In genomic region chr16:68992521-68992920, GRCh38 we compare ENCODE assay signal across 15 cellular contexts.
DNase-seq lines count a peak whose midpoint lies in the region; ATAC-seq and TF ChIP-seq lines count a peak whose summit lies in the region.
"Had no signal": no experiment of that assay in that cellular context is flagged by ENCODE, and none has a peak within 500 bp of the region (broad histone marks: within the 10 kb centered on the region; RNA-seq: fewer than 3 reads in every experiment).

No MANE protein-coding gene starts in this region.

- CTCF ChIA-PET in AG04450 (lab: Charles Lee), result no interaction called here

- intact Hi-C loops in sciatic nerve (cut with DNase I), result no loop called here

- ATAC-seq in sciatic nerve, result no peak

- peak overlapping the region; percentile 34 for H3K27ac ChIP-seq in AG04450 (ENCODE audit: low read depth, low read length)
- H3K27ac ChIP-seq: tibial artery had no signal

- no peak for TF ChIP-seq CTCF in AG04450 (IDR thresholded peaks at IDR 0.05; ENCODE audit: low read depth, low read length)

- POLR2A ChIA-PET in AG04450 (lab: Yijun Ruan, JAX), result no interaction called here

- H3K9me3 ChIP-seq in AG04450 (ENCODE audit: control insufficient read depth, insufficient read depth, low read length), result no peaks in the 10 kb centered on the region
- H3K9me3 ChIP-seq: BE2C, tibial artery had no signal

- no peaks in the 10 kb centered on the region for H3K27me3 ChIP-seq in AG04450 (ENCODE audit: control insufficient read depth, insufficient read depth, low read length)
- H3K27me3 ChIP-seq: BE2C, tibial artery had no signal

- DNase-seq in AG04450 (ENCODE audit: low read depth, low spot score) (peak; percentile 23), HPDE6-E6E7 (ENCODE audit: extremely low spot score) (peak; percentile 25), astrocyte of the hippocampus (ENCODE audit: low read depth, low spot score) (peak; percentile 67), iris pigment epithelial cell (ENCODE audit: low read depth) (peak; percentile 78), activated gamma-delta T cell (lab: John Stamatoyannopoulos, UW) (no peak), sciatic nerve (ENCODE audit: low spot score) (no peak), NCI-H2196 treated with DMSO at 0.1 percent for 48 hours (lab: John Stamatoyannopoulos, UW; ENCODE audit: unreplicated experiment) (no peak)
- no peak for DNase-seq in NK-92 treated with Interleukin-12 subunit alpha and Interleukin-12 subunit beta, amount 100 ng/mL, for 24 hours (lab: John Stamatoyannopoulos, UW)
- DNase-seq: activated naive CD8-positive, alpha-beta T cell treated with anti-CD3 and anti-CD28 coated beads for 36 hours; BE2C; effector CD8-positive, alpha-beta T cell; GOT3; NCI-H2081 treated with DMSO at 0.1 percent for 48 hours; T1000; tibial artery had no signal

- H3K4me3 ChIP-seq in AG04450 (ENCODE audit: low read depth, low read length), result no peak overlapping the region
- H3K4me3 ChIP-seq: tibial artery had no signal

Comparison
In these comparisons a context has a peak if more than half of its experiments do, and no peak if none do; other contexts are left out.
1. DNase-seq: peak in AG04450 (single experiment), HPDE6-E6E7 (single experiment), astrocyte of the hippocampus (single experiment) and iris pigment epithelial cell (single experiment); none in activated gamma-delta T cell (single experiment), sciatic nerve (single experiment), NK-92 treated with Interleukin-12 subunit alpha and Interleukin-12 subunit beta, amount 100 ng/mL, for 24 hours (single experiment) and NCI-H2196 treated with DMSO at 0.1 percent for 48 hours (single experiment).